26 cellular contexts compared by ENCODE assay signal in genomic region chr15:87735536-87735935, GRCh38.
"Had no signal": no experiment of that assay in that cellular context is flagged by ENCODE, and none has a peak within 500 bp of the region (broad histone marks: within the 10 kb centered on the region; RNA-seq: fewer than 3 reads in every experiment).

No MANE protein-coding gene starts in this region.

- H3K4me3 Mint-ChIP-seq: activated CD4-positive, alpha-beta memory T cell treated with anti-CD3 and anti-CD28 coated beads for 36 hours; activated CD4-positive, alpha-beta T cell treated with anti-CD3 and anti-CD28 coated beads, Interleukin-2, amount 10 ng/mL, durations not matched to agents 7 days and 5 days; activated naive CD4-positive, alpha-beta T cell treated with anti-CD3 and anti-CD28 coated beads for 36 hours; activated naive CD8-positive, alpha-beta T cell; activated T-helper 17 cell treated with anti-CD3 and anti-CD28 coated beads, Interleukin-2, amount 50 U/mL, for 72 hours had no signal

- H3K9me3 Mint-ChIP-seq: activated naive CD4-positive, alpha-beta T cell treated with anti-CD3 and anti-CD28 coated beads for 36 hours had no signal

- H3K4me1 Mint-ChIP-seq: activated T-helper 17 cell treated with anti-CD3 and anti-CD28 coated beads, Interleukin-2, amount 50 U/mL, for 72 hours had no signal

- H3K27ac Mint-ChIP-seq: activated CD4-positive, alpha-beta memory T cell treated with anti-CD3 and anti-CD28 coated beads for 36 hours; activated CD4-positive, alpha-beta T cell treated with anti-CD3 and anti-CD28 coated beads, Interleukin-2, amount 10 ng/mL, durations not matched to agents 7 days and 5 days; activated naive CD4-positive, alpha-beta T cell treated with anti-CD3 and anti-CD28 coated beads for 36 hours; activated naive CD8-positive, alpha-beta T cell; activated T-helper 17 cell treated with anti-CD3 and anti-CD28 coated beads, Interleukin-2, amount 50 U/mL, for 72 hours had no signal

- H3K4me3 ChIP-seq: body of pancreas, MG63, Peyer's patch had no signal

- DNase-seq: activated CD4-positive, alpha-beta memory T cell treated with anti-CD3 and anti-CD28 coated beads for 36 hours; activated CD4-positive, alpha-beta T cell treated with anti-CD3 and anti-CD28 coated beads, Interleukin-2, amount 10 ng/mL, durations not matched to agents 7 days and 5 days; activated CD4-positive, CD25-positive, alpha-beta regulatory T cell; activated gamma-delta T cell; activated naive CD4-positive, alpha-beta T cell treated with anti-CD3 and anti-CD28 coated beads for 36 hours; activated T-cell treated with anti-CD3 and anti-CD28 coated beads for 4 hours; activated T-cell treated with anti-CD3 and anti-CD28 coated beads, Interleukin-2, amount 50 U/mL, for 48 hours; aorta; body of pancreas; MG63; MV-4-11; NCI-H1092 treated with DMSO at 0.1 percent for 48 hours; NCI-H1417 treated with DMSO at 0.1 percent for 48 hours; NCI-H1694; NCI-H2029 treated with DMSO at 0.1 percent for 48 hours; NCI-H345; NCI-H510A; NCI-H69; NK-92 treated with Interleukin-12 subunit alpha and Interleukin-12 subunit beta, amount 100 ng/mL, for 24 hours; Peyer's patch; SHP77 treated with DMSO at 0.1 percent for 48 hours; T-helper 1 cell had no signal

- H3K27ac ChIP-seq: body of pancreas, Peyer's patch, RWPE1, VCaP had no signal

- H3K36me3 Mint-ChIP-seq: activated CD4-positive, alpha-beta memory T cell treated with anti-CD3 and anti-CD28 coated beads for 36 hours; activated naive CD8-positive, alpha-beta T cell had no signal

- ATAC-seq: activated T-helper 17 cell treated with anti-CD3 and anti-CD28 coated beads, Interleukin-2, amount 50 U/mL, for 72 hours; body of pancreas had no signal

- H3K27me3 Mint-ChIP-seq: activated CD4-positive, alpha-beta memory T cell treated with anti-CD3 and anti-CD28 coated beads for 36 hours; activated CD4-positive, alpha-beta T cell treated with anti-CD3 and anti-CD28 coated beads, Interleukin-2, amount 10 ng/mL, durations not matched to agents 7 days and 5 days had no signal

- H3K27me3 ChIP-seq: body of pancreas, MG63, Peyer's patch had no signal

- H3K9me3 ChIP-seq: body of pancreas, MG63, Peyer's patch had no signal

- H3K4me1 ChIP-seq: body of pancreas, Peyer's patch had no signal

- H3K36me3 ChIP-seq: MG63, Peyer's patch had no signal
